6 cellular contexts compared by ENCODE assay signal in the genomic region with DNA sequence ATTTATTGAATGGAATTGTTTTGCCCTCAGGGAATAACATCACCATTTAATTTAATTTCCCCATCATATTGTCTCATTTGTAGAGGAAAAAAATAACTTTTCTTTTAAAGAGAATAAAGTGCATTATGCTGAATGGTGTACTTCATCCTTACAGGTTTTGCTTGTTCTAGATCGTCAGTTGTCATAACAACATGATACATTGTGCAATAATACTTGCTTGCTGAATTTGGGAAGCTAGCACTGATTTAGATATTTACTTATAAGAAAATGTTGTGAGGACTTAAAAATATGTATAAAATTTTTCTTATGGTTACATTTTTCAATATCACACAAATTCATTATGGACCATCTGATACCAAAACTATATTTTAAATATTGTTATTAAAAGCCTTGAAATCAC.
"Had no signal": no experiment of that assay in that cellular context is flagged by ENCODE, and none has a peak within 500 bp of the region (broad histone marks: within the 10 kb centered on the region; RNA-seq: fewer than 3 reads in every experiment).

No MANE protein-coding gene starts in this region.

- FAIRE-seq: H54, HTR-8/SVneo had no signal

- DNase-seq: GOT3, H9, HCEC 1CT, KBM-7 had no signal
